ENCODE assay signal across 6 cellular contexts in genomic region chr9:63979741-63980140, GRCh38.
DNase-seq lines count a peak whose midpoint lies in the region; ATAC-seq and TF ChIP-seq lines count a peak whose summit lies in the region.
"Not testable (repeated sequence)": the region's sequence is repeated elsewhere in the genome, so short reads cannot be mapped to it uniquely, and the experiment has no call there.

No MANE protein-coding gene starts in this region.

- H3K9me3 ChIP-seq in ES-I3 (ENCODE audit: control insufficient read depth, insufficient read depth, low read length); MM.1S (replicated peaks; ENCODE audit: insufficient read depth, low read length); NT2/D1 (ENCODE audit: insufficient read depth, low read length); lower lobe of right lung: not testable (repeated sequence)

- H3K27ac Mint-ChIP-seq in activated B cell treated with CpG ODN at 0.5 μM for 24 hours: not testable (repeated sequence)

- not testable (repeated sequence) for H3K27ac ChIP-seq in MM.1S (ENCODE audit: low read length); lower lobe of right lung

- H4K20me1 ChIP-seq in MM.1S (ENCODE audit: insufficient read depth, low read length): not testable (repeated sequence)

- H3K79me2 ChIP-seq in MM.1S (ENCODE audit: low read length): not testable (repeated sequence)

- H3K4me3 ChIP-seq in MM.1S (ENCODE audit: low read length); NT2/D1 (ENCODE audit: insufficient read length, low read depth); lower lobe of right lung: not testable (repeated sequence)

- not testable (repeated sequence) for H3K27me3 Mint-ChIP-seq in activated B cell treated with CpG ODN at 0.5 μM for 24 hours

- not testable (repeated sequence) for H3K4me3 Mint-ChIP-seq in activated B cell treated with CpG ODN at 0.5 μM for 24 hours

- not testable (repeated sequence) for H3K4me1 Mint-ChIP-seq in activated B cell treated with CpG ODN at 0.5 μM for 24 hours

- not testable (repeated sequence) for TF ChIP-seq CTCF in MM.1S (IDR thresholded peaks at IDR 0.05; ENCODE audit: low read length); activated B cell treated with CpG ODN at 0.5 μM for 24 hours (IDR thresholded peaks at IDR 0.05); lower lobe of right lung (IDR thresholded peaks at IDR 0.05)

- H3K9ac ChIP-seq in ES-I3 (ENCODE audit: low read depth, low read length) (peak overlapping the region; percentile 47; the same call in 1 of the 2 replicates), NT2/D1 (ENCODE audit: insufficient read length, low read depth) (peak overlapping the region; percentile 56)
- H3K9ac ChIP-seq in MM.1S (ENCODE audit: low read length): not testable (repeated sequence)

- not testable (repeated sequence) for H2AFZ ChIP-seq in MM.1S (ENCODE audit: low read length)

- CTCF ChIA-PET in activated B cell treated with CpG ODN at 0.5 μM for 24 hours (lab: Charles Lee): not testable (repeated sequence)

- not testable (repeated sequence) for H3F3A ChIP-seq in MM.1S (ENCODE audit: insufficient read depth, low read length)

- POLR2A ChIA-PET in activated B cell treated with CpG ODN at 0.5 μM for 24 hours (lab: Charles Lee): not testable (repeated sequence)

- H3K9me3 Mint-ChIP-seq in activated B cell treated with CpG ODN at 0.5 μM for 24 hours: not testable (repeated sequence)

- H3K9me2 ChIP-seq in MM.1S (replicated peaks; ENCODE audit: insufficient read depth, low read length): not testable (repeated sequence)

- not testable (repeated sequence) for H3K36me3 ChIP-seq in ES-I3 (ENCODE audit: insufficient read depth, low read length); MM.1S (replicated peaks; ENCODE audit: insufficient read depth, low read length); NT2/D1 (ENCODE audit: insufficient read depth, insufficient read length, low read length); lower lobe of right lung

- H3K4me1 ChIP-seq in ES-I3 (ENCODE audit: insufficient read depth, low read length); MM.1S (ENCODE audit: low read length); NT2/D1 (ENCODE audit: insufficient read depth, insufficient read length); lower lobe of right lung: not testable (repeated sequence)

- intact Hi-C loops in activated B cell treated with CpG ODN at 0.5 μM for 24 hours (cut with micrococcal nuclease); lower lobe of right lung (cut with DNase I): not testable (repeated sequence)

- not testable (repeated sequence) for H3K36me3 Mint-ChIP-seq in activated B cell treated with CpG ODN at 0.5 μM for 24 hours (ENCODE audit: low read depth)

- ATAC-seq in activated B cell treated with CpG ODN at 0.5 μM for 24 hours (ENCODE audit: low read depth); left lobe of liver; lower lobe of right lung: not testable (repeated sequence)

- DNase-seq in MM.1S: peak; percentile 3
- DNase-seq in NT2/D1 (ENCODE audit: low read depth, low spot score): not testable (repeated sequence)
- DNase-seq in activated B cell treated with CpG ODN at 0.5 μM for 24 hours: peak; percentile 6
- DNase-seq in left lobe of liver (ENCODE audit: low spot score): peak; percentile 26
- DNase-seq in lower lobe of right lung: peak; percentile 3

- H3K27me3 ChIP-seq in MM.1S (replicated peaks; ENCODE audit: insufficient read depth, low read length); NT2/D1 (ENCODE audit: insufficient read depth, insufficient read length); lower lobe of right lung (ENCODE audit: low read depth): not testable (repeated sequence)

- not testable (repeated sequence) for H3K4me2 ChIP-seq in MM.1S (ENCODE audit: low read depth, low read length)
